ENCODE assay signal across 27 cellular contexts in genomic region chr5:134837530-134838181, GRCh38. TPM values are rescaled to one million over a fixed set of nuclear protein-coding genes. Genes with fewer than 3 reads are reported as not detected.
DNase-seq lines count a peak whose midpoint lies in the region; ATAC-seq, FAIRE-seq and TF ChIP-seq lines count a peak whose summit lies in the region.
"Had no signal": no experiment of that assay in that cellular context is flagged by ENCODE, and none has a peak within 500 bp of the region (broad histone marks: within the 10 kb centered on the region; RNA-seq: fewer than 3 reads in every experiment).

No MANE protein-coding gene starts in this region.

- H2BK15ac ChIP-seq in mesenchymal stem cell (ENCODE audit: low read depth, poor library complexity, severe bottlenecking) = no peak overlapping the region

- ATAC-seq in HepG2 = peak; percentile 61
- ATAC-seq in GM18867 (IDR thresholded peaks at IDR 0.05; ENCODE audit: unreplicated experiment) = no peak
- ATAC-seq: activated CD4-positive, alpha-beta T cell treated with anti-CD3 and anti-CD28 coated beads for 36 hours; activated CD8-positive, alpha-beta T cell treated with anti-CD3 and anti-CD28 coated beads, Interleukin-2, amount 10 ng/mL, durations not matched to agents 7 days and 5 days; naive thymus-derived CD8-positive, alpha-beta T cell had no signal

- H3K79me1 ChIP-seq in mesenchymal stem cell (replicated peaks; ENCODE audit: low read length, poor library complexity, severe bottlenecking) = peaks cover 5% of the 10 kb centered on the region

- no peak overlapping the region for H2AFZ ChIP-seq in HepG2 (ENCODE audit: low read length)
- H2AFZ ChIP-seq in mesenchymal stem cell (ENCODE audit: low read depth, low read length) = no peak overlapping the region

- in situ Hi-C loops in HepG2 (cut with HindIII; ENCODE audit: extremely low pct_ligation_motif_present, low pct_unique_long_range_greater_than_20kb) = no loop called here

- H4K8ac ChIP-seq in mesenchymal stem cell (ENCODE audit: low read length) = no peak overlapping the region

- no peak overlapping the region for H3K4me2 ChIP-seq in HepG2 (ENCODE audit: low read depth, low read length)
- H3K4me2 ChIP-seq in mesenchymal stem cell (ENCODE audit: low read length, poor library complexity, severe bottlenecking) = no peak overlapping the region
- H3K4me2 ChIP-seq: BLaER1 treated with 17β-estradiol and CSF1 and Interleukin-3, amounts not matched to agents 10 nM and 100 nM had no signal

- TF ChIP-seq POLR2A in HepG2 (IDR thresholded peaks at IDR 0.05; ENCODE audit: insufficient read depth in 1 of 2, low read depth in 2 of 2, low read length in 2 of 2) (no peak), testis (IDR thresholded peaks at IDR 0.05) (no peak)

- intact Hi-C loops in colonic mucosa (cut with DNase I) (no loop called here), HepG2 (cut with micrococcal nuclease; ENCODE audit: unreplicated experiment) (no loop called here), testis (cut with DNase I; ENCODE audit: low total_unique reads) (no loop called here)

- H3K9me3 ChIP-seq in colonic mucosa (no peaks in the 10 kb centered on the region), HepG2 (ENCODE audit: low read length) (no peaks in the 10 kb centered on the region), testis (no peaks in the 10 kb centered on the region), MG63 (no peaks in the 10 kb centered on the region), mesenchymal stem cell (ENCODE audit: control insufficient read depth, low read length) (no peaks in the 10 kb centered on the region)
- H3K9me3 ChIP-seq: BLaER1 treated with 17β-estradiol and CSF1 and Interleukin-3, amounts not matched to agents 10 nM and 100 nM; left ventricle myocardium inferior; right atrium auricular region had no signal

- H2AK5ac ChIP-seq in mesenchymal stem cell (ENCODE audit: low read length, severe bottlenecking) = no peak overlapping the region

- H3K4ac ChIP-seq in mesenchymal stem cell (ENCODE audit: low read depth in 1 of 2, low read length in 2 of 2) = no peak overlapping the region

- no peak overlapping the region for H3K14ac ChIP-seq in mesenchymal stem cell (ENCODE audit: low read length in 2 of 2)

- TF ChIP-seq RAD21 in HepG2 (CRISPR knock-in tag; IDR thresholded peaks at IDR 0.05) = no peak

- no peak overlapping the region for H3K18ac ChIP-seq in mesenchymal stem cell (ENCODE audit: low read depth in 1 of 2, low read length in 2 of 2)

- no peak overlapping the region for H3K9ac ChIP-seq in colonic mucosa (ENCODE audit: low read depth in 2 of 2, low read length in 2 of 2)
- H3K9ac ChIP-seq in HepG2 (ENCODE audit: insufficient read depth, low read depth, low read length) = no peak overlapping the region
- no peak overlapping the region for H3K9ac ChIP-seq in mesenchymal stem cell (ENCODE audit: low read length)
- H3K9ac ChIP-seq: BLaER1 treated with 17β-estradiol and CSF1 and Interleukin-3, amounts not matched to agents 10 nM and 100 nM had no signal

- H3K27me3 ChIP-seq in colonic mucosa (no peaks in the 10 kb centered on the region), HepG2 (ENCODE audit: control insufficient read depth in 1 of 2, insufficient read depth in 2 of 2, low read length in 2 of 2) (no peaks in the 10 kb centered on the region), testis (no peaks in the 10 kb centered on the region), MG63 (no peaks in the 10 kb centered on the region), mesenchymal stem cell (ENCODE audit: control insufficient read depth in 1 of 2, insufficient read depth in 1 of 2, low read length in 2 of 2) (no peaks in the 10 kb centered on the region)
- H3K27me3 ChIP-seq: BLaER1 treated with 17β-estradiol and CSF1 and Interleukin-3, amounts not matched to agents 10 nM and 100 nM; right atrium auricular region had no signal

- CTCF ChIA-PET in HepG2 (lab: Yijun Ruan, JAX; ENCODE audit: low intra/inter-chr PET ratio, low total read pairs) = no interaction called here

- WGBS in HepG2 (ENCODE audit: low lambda C conversion rate) = 89% methylated on average over 3 of the region's 3 CpGs
- WGBS in testis, 2 donors = 52 to 83% methylated on average over 3 of the region's 3 CpGs
- 96% methylated on average over 3 of the region's 3 CpGs for WGBS in mesenchymal stem cell

- POLR2A ChIA-PET in HepG2 (lab: Yijun Ruan, JAX) = interaction anchor here (0.6 to 2.0 kb wide), 2 partner anchors 8 to 20 kb away, joined by 3 to 11 read pairs; partner anchors contain the start of gene C5orf24

- peak overlapping the region; percentile 38 for H3K27ac ChIP-seq in colonic mucosa
- peak overlapping the region; percentile 35 for H3K27ac ChIP-seq in HepG2 (ENCODE audit: extremely low read length, insufficient read depth, low read length)
- peak overlapping the region in 1 of 2 donors; percentile 24 for H3K27ac ChIP-seq in testis
- H3K27ac ChIP-seq in mesenchymal stem cell (ENCODE audit: low read length, poor library complexity, severe bottlenecking) = no peak overlapping the region
- H3K27ac ChIP-seq: BLaER1 treated with 17β-estradiol and CSF1 and Interleukin-3, amounts not matched to agents 10 nM and 100 nM; left ventricle myocardium inferior; right atrium auricular region had no signal

- H3K4me3 ChIP-seq in colonic mucosa (no peak overlapping the region), HepG2 (replicated peaks in 1 of 3; ENCODE audit: insufficient read depth in 1 of 3, low read depth in 2 of 3, low read length in 3 of 3) (no peak overlapping the region), testis (no peak overlapping the region), MG63 (no peak overlapping the region), mesenchymal stem cell (ENCODE audit: insufficient read depth in 1 of 2, low read depth in 1 of 2, low read length in 2 of 2) (no peak overlapping the region)
- H3K4me3 ChIP-seq: BLaER1 treated with 17β-estradiol and CSF1 and Interleukin-3, amounts not matched to agents 10 nM and 100 nM; left ventricle myocardium inferior; right atrium auricular region had no signal

- no peak overlapping the region for H3K23ac ChIP-seq in mesenchymal stem cell (ENCODE audit: low read length in 2 of 2)

- no peak for FAIRE-seq in HepG2 (lab: Jason Lieb, UNC)
- FAIRE-seq: frontal cortex had no signal

- no peaks in the 10 kb centered on the region for H3K4me1 ChIP-seq in colonic mucosa
- peaks cover 31% of the 10 kb centered on the region for H3K4me1 ChIP-seq in HepG2 (ENCODE audit: insufficient read depth, low read length)
- H3K4me1 ChIP-seq in testis = peaks cover 23% of the 10 kb centered on the region
- H3K4me1 ChIP-seq in mesenchymal stem cell (ENCODE audit: control insufficient read depth, insufficient read depth, low read depth, low read length) = peaks cover 2% of the 10 kb centered on the region
- H3K4me1 ChIP-seq: BLaER1 treated with 17β-estradiol and CSF1 and Interleukin-3, amounts not matched to agents 10 nM and 100 nM had no signal

- no TSS peak for BruUV-seq in HepG2 (replicated peaks; lab: Mats Ljungman, UMichigan)

- TF ChIP-seq EP300 in HepG2 (IDR thresholded peaks at IDR 0.05; ENCODE audit: low read depth in 2 of 2, low read length in 2 of 2) (no peak), HepG2 (CRISPR knock-in tag; IDR thresholded peaks at IDR 0.05; ENCODE audit: borderline replicate concordance) (no peak)

- no peaks in the 10 kb centered on the region for H3K36me3 ChIP-seq in colonic mucosa
- H3K36me3 ChIP-seq in HepG2 (replicated peaks in 1 of 2; ENCODE audit: control insufficient read depth in 1 of 2, insufficient read depth in 2 of 2, low read length in 2 of 2) = peaks cover 2 to 27% of the 10 kb centered on the region in 2 experiments
- H3K36me3 ChIP-seq in testis (ENCODE audit: low read depth, missing control alignments) = no peaks in the 10 kb centered on the region
- H3K36me3 ChIP-seq in MG63 = peaks cover 51% of the 10 kb centered on the region
- H3K36me3 ChIP-seq in mesenchymal stem cell (ENCODE audit: control insufficient read depth in 1 of 2, insufficient read depth in 2 of 2, low read depth in 1 of 2, low read length in 2 of 2) = peaks cover 17 to 46% of the 10 kb centered on the region in 2 experiments

- no peak for TF ChIP-seq CTCF in colonic mucosa (IDR thresholded peaks at IDR 0.05)
- TF ChIP-seq CTCF in HepG2 (CRISPR knock-in tag; IDR thresholded peaks at IDR 0.05) = no peak
- no peak for TF ChIP-seq CTCF in testis (IDR thresholded peaks at IDR 0.05)

- no peak overlapping the region for H2BK5ac ChIP-seq in mesenchymal stem cell (ENCODE audit: low read depth, low read length, poor library complexity, severe bottlenecking)

- no peak overlapping the region for H2BK120ac ChIP-seq in mesenchymal stem cell (ENCODE audit: low read depth, low read length)

- no peak overlapping the region for H2BK12ac ChIP-seq in mesenchymal stem cell (ENCODE audit: low read length in 2 of 2)

- no peak overlapping the region for H4K91ac ChIP-seq in mesenchymal stem cell (ENCODE audit: low read length)

- no peaks in the 10 kb centered on the region for H3K79me2 ChIP-seq in HepG2 (ENCODE audit: insufficient read depth, low read length)

- H4K20me1 ChIP-seq in HepG2 (ENCODE audit: insufficient read depth, low read length) = no peaks in the 10 kb centered on the region
- H4K20me1 ChIP-seq: BLaER1 treated with 17β-estradiol and CSF1 and Interleukin-3, amounts not matched to agents 10 nM and 100 nM had no signal

- DNase-seq in M059J (ENCODE audit: low read depth) (peak; percentile 17), colonic mucosa (peak; percentile 34), HepG2 (ENCODE audit: low spot score) (peak; percentile 50), testis (peak; percentile 32), NCI-H2107 treated with DMSO at 0.1 percent for 48 hours (lab: John Stamatoyannopoulos, UW; ENCODE audit: unreplicated experiment) (no peak), MG63 (no peak), mesenchymal stem cell (no peak)
- DNase-seq: activated CD4-positive, alpha-beta T cell treated with anti-CD3 and anti-CD28 coated beads for 36 hours; activated CD8-positive, alpha-beta T cell treated with anti-CD3 and anti-CD28 coated beads, Interleukin-2, amount 10 ng/mL, durations not matched to agents 7 days and 5 days; activated effector memory CD4-positive, alpha-beta T cell treated with anti-CD3 and anti-CD28 coated beads, Interleukin-2, amount 50 U/mL, for 16 hours; activated naive CD8-positive, alpha-beta T cell treated with anti-CD3 and anti-CD28 coated beads for 36 hours; COR-L47; DMS79; effector CD4-positive, alpha-beta T cell; hippocampal formation; left ventricle myocardium inferior; midbrain; naive thymus-derived CD8-positive, alpha-beta T cell; NCI-H2171; NCI-H524; Right ventricle myocardium superior; stimulated activated CD4-positive, alpha-beta T cell treated with anti-CD3 and anti-CD28 coated beads, Interleukin-12 subunit alpha, Interleukin-12 subunit beta, amount 100 ng/mL, for 4 hours; stimulated activated CD4-positive, alpha-beta T cell treated with anti-CD3 and anti-CD28 coated beads, Interleukin-4, amount 100 ng/mL, for 1 hour had no signal

RNA-seq across cellular contexts. Expression of gene C5orf24, which starts 8.1 kb away (rescaled TPM):
- 39.2 and 44.3 TPM in 2 replicates for total RNA-seq in M059J (2014; rRNA removed; shearing (Covaris generic))
- 10 to 100 TPM; 24.2 to 31.0 TPM for total RNA-seq in colonic mucosa
- total RNA-seq in HepG2 (2016; rRNA removed; fragmentation: Illumina TruSeq; extraction: Trizol) = 41.5 and 52.6 TPM in 2 replicates
- total RNA-seq in HepG2 (2016; cell fraction: cytosol; rRNA removed; fragmentation: Illumina TruSeq; extraction: Trizol; ENCODE audit: low read depth) = 10.3 and 10.6 TPM in 2 replicates
- total RNA-seq in HepG2 (2016; cell fraction: insoluble cytoplasmic fraction; rRNA removed; fragmentation: Illumina TruSeq; extraction: Trizol) = 39.8 and 49.7 TPM in 2 replicates
- 33.9 and 34.4 TPM in 2 replicates for total RNA-seq in HepG2 (2016; cell fraction: membrane; rRNA removed; fragmentation: Illumina TruSeq; extraction: Trizol)
- 39.4 and 43.9 TPM in 2 replicates for total RNA-seq in HepG2 (2016; cell fraction: nucleus; rRNA removed; fragmentation: Illumina TruSeq; extraction: Trizol)
- 30.3 and 34.6 TPM in 2 replicates for polyA plus RNA-seq in HepG2 (2011; rRNA removed)
- 10.6 and 18.7 TPM in 2 replicates for polyA plus RNA-seq in HepG2 (2011; cell fraction: cytosol; rRNA removed)
- 23.1 and 31.3 TPM in 2 replicates for polyA plus RNA-seq in HepG2 (2011; cell fraction: nucleus; rRNA removed)
- 25.4 and 26.1 TPM in 2 replicates for polyA plus RNA-seq in HepG2 (2012)
- polyA plus RNA-seq in HepG2 (2016; cell fraction: cytosol; fragmentation: Illumina TruSeq; extraction: Trizol; ENCODE audit: low read depth) = 8.0 and 8.8 TPM in 2 replicates
- 39.1 and 45.0 TPM in 2 replicates for polyA plus RNA-seq in HepG2 (2016; cell fraction: insoluble cytoplasmic fraction; fragmentation: Illumina TruSeq; extraction: Trizol; ENCODE audit: low read depth)
- polyA plus RNA-seq in HepG2 (2016; cell fraction: membrane; fragmentation: Illumina TruSeq; extraction: Trizol; ENCODE audit: low read depth) = 19.7 and 20.6 TPM in 2 replicates
- 53.8 and 56.9 TPM in 2 replicates for polyA plus RNA-seq in HepG2 (2016; cell fraction: nucleus; fragmentation: Illumina TruSeq; extraction: Trizol; ENCODE audit: insufficient read depth, low read depth)
- polyA minus RNA-seq in HepG2 (2011; rRNA and poly(A)+ RNA removed; ENCODE audit: low replicate concordance) = 32.1 and 44.9 TPM in 2 replicates
- 24.9 and 25.5 TPM in 2 replicates for polyA minus RNA-seq in HepG2 (2011; cell fraction: cytosol; rRNA and poly(A)+ RNA removed)
- 61.3 and 65.8 TPM in 2 replicates for polyA minus RNA-seq in HepG2 (2011; cell fraction: nucleus; rRNA and poly(A)+ RNA removed)
- 10 to 100 TPM; 48.1 to 53.6 TPM for total RNA-seq in testis
- 34.6 TPM for polyA plus RNA-seq in testis (ENCODE audit: insufficient read depth, low read depth, low replicate concordance)
- total RNA-seq in MG63 (2014; rRNA removed; shearing (Covaris generic); ENCODE audit: low replicate concordance) = 26.2 and 37.6 TPM in 2 replicates
- polyA plus RNA-seq in mesenchymal stem cell (2013, experiment 1 of 2) = 54.6 TPM
- polyA plus RNA-seq in mesenchymal stem cell (2013, experiment 2 of 2) = 55.4 TPM

RNA-seq across cellular contexts. Expression of gene TXNDC15, which starts 36.5 kb away (rescaled TPM):
- total RNA-seq in M059J (2014; rRNA removed; shearing (Covaris generic)) = 90.4 and 95.7 TPM in 2 replicates
- total RNA-seq in colonic mucosa (10 to 100 TPM; 30.7 to 31.8 TPM), HepG2 (2016; rRNA removed; fragmentation: Illumina TruSeq; extraction: Trizol) (33.6 and 49.9 TPM in 2 replicates), testis (10 to 100 TPM; 47.8 to 68.1 TPM)
- 10.0 and 12.6 TPM in 2 replicates for total RNA-seq in HepG2 (2016; cell fraction: cytosol; rRNA removed; fragmentation: Illumina TruSeq; extraction: Trizol; ENCODE audit: low read depth)
- total RNA-seq in HepG2 (2016; cell fraction: insoluble cytoplasmic fraction; rRNA removed; fragmentation: Illumina TruSeq; extraction: Trizol) = 33.1 and 46.0 TPM in 2 replicates
- 16.2 and 20.5 TPM in 2 replicates for total RNA-seq in HepG2 (2016; cell fraction: membrane; rRNA removed; fragmentation: Illumina TruSeq; extraction: Trizol)
- 38.4 and 46.0 TPM in 2 replicates for total RNA-seq in HepG2 (2016; cell fraction: nucleus; rRNA removed; fragmentation: Illumina TruSeq; extraction: Trizol)
- polyA plus RNA-seq in HepG2 (2011; rRNA removed) (22.2 and 27.9 TPM in 2 replicates), testis (ENCODE audit: insufficient read depth, low read depth, low replicate concordance) (64.2 TPM)
- polyA plus RNA-seq in HepG2 (2011; cell fraction: cytosol; rRNA removed) = 39.4 and 55.2 TPM in 2 replicates
- 24.0 and 24.4 TPM in 2 replicates for polyA plus RNA-seq in HepG2 (2011; cell fraction: nucleus; rRNA removed)
- polyA plus RNA-seq in HepG2 (2012) = 25.8 and 30.9 TPM in 2 replicates
- polyA plus RNA-seq in HepG2 (2016; cell fraction: cytosol; fragmentation: Illumina TruSeq; extraction: Trizol; ENCODE audit: low read depth) = 10.7 and 11.0 TPM in 2 replicates
- polyA plus RNA-seq in HepG2 (2016; cell fraction: insoluble cytoplasmic fraction; fragmentation: Illumina TruSeq; extraction: Trizol; ENCODE audit: low read depth) = 32.6 and 34.2 TPM in 2 replicates
- polyA plus RNA-seq in HepG2 (2016; cell fraction: membrane; fragmentation: Illumina TruSeq; extraction: Trizol; ENCODE audit: low read depth) = 17.4 and 18.7 TPM in 2 replicates
- polyA plus RNA-seq in HepG2 (2016; cell fraction: nucleus; fragmentation: Illumina TruSeq; extraction: Trizol; ENCODE audit: insufficient read depth, low read depth) = 84.5 TPM in 2 replicates
- polyA minus RNA-seq in HepG2 (2011; rRNA and poly(A)+ RNA removed; ENCODE audit: low replicate concordance) = 22.6 and 27.6 TPM in 2 replicates
- polyA minus RNA-seq in HepG2 (2011; cell fraction: cytosol; rRNA and poly(A)+ RNA removed) = 20.3 and 30.2 TPM in 2 replicates
- polyA minus RNA-seq in HepG2 (2011; cell fraction: nucleus; rRNA and poly(A)+ RNA removed) = 15.2 and 16.9 TPM in 2 replicates
- 115 and 231 TPM in 2 replicates for total RNA-seq in MG63 (2014; rRNA removed; shearing (Covaris generic); ENCODE audit: low replicate concordance)
- polyA plus RNA-seq in mesenchymal stem cell (2013, experiment 1 of 2) = 125 TPM
- 134 TPM for polyA plus RNA-seq in mesenchymal stem cell (2013, experiment 2 of 2)

Comparison
In these comparisons a context has a peak if more than half of its experiments do, and no peak if none do; other contexts are left out.
1. DNase-seq: peak in M059J (single experiment), colonic mucosa (single experiment), HepG2 (single experiment) and testis (single experiment); none in NCI-H2107 treated with DMSO at 0.1 percent for 48 hours (single experiment), MG63 (single experiment) and mesenchymal stem cell (single experiment).